9 cellular contexts compared by ENCODE assay signal in genomic region chr2:207219716-207220414, GRCh38. TPM values are rescaled to one million over a fixed set of nuclear protein-coding genes. Genes with fewer than 3 reads are reported as not detected.
DNase-seq lines count a peak whose midpoint lies in the region; ATAC-seq and TF ChIP-seq lines count a peak whose summit lies in the region.
"Had no signal": no experiment of that assay in that cellular context is flagged by ENCODE, and none has a peak within 500 bp of the region (broad histone marks: within the 10 kb centered on the region; RNA-seq: fewer than 3 reads in every experiment).

No MANE protein-coding gene starts in this region.

- H3K36me3 Mint-ChIP-seq in nephron progenitor cell (ENCODE audit: low read depth) (no peaks in the 10 kb centered on the region), Caco-2 (ENCODE audit: insufficient read depth, unreplicated experiment) (no peaks in the 10 kb centered on the region)
- no peaks in the 10 kb centered on the region for H3K36me3 Mint-ChIP-seq in natural killer cell treated with Interleukin-12 subunit alpha and Interleukin-12 subunit beta and Interleukin-15 and Interleukin-18, amount 100 ng/mL, for 72 hours

- intact Hi-C loops in left cardiac atrium (cut with DNase I), result loop anchor here in 1 of 2 donors (10.0 kb wide), 2 partner anchors 255 to 415 kb away; no protein-coding TSS in a partner anchor
- intact Hi-C loops in Caco-2 (cut with micrococcal nuclease; ENCODE audit: unreplicated experiment), result no loop called here

- ATAC-seq in left cardiac atrium (no peak), HG02588 (IDR thresholded peaks at IDR 0.05; ENCODE audit: unreplicated experiment) (no peak)
- no peak for ATAC-seq in natural killer cell treated with Interleukin-12 subunit alpha and Interleukin-12 subunit beta and Interleukin-15 and Interleukin-18, amount 100 ng/mL, for 72 hours

- POLR2A ChIA-PET in Caco-2 (lab: Charles Lee), result no interaction called here

- H3K4me3 ChIP-seq in choroid plexus epithelial cell (ENCODE audit: low read depth, low read length) (no peak overlapping the region), Caco-2 (ENCODE audit: low read depth, low read length) (no peak overlapping the region)

- H3K27me3 Mint-ChIP-seq in nephron progenitor cell (ENCODE audit: low read depth, poor library complexity) (peaks cover under 1% of the 10 kb centered on the region), Caco-2 (ENCODE audit: insufficient read depth, unreplicated experiment) (peaks cover 12% of the 10 kb centered on the region)
- H3K27me3 Mint-ChIP-seq in natural killer cell treated with Interleukin-12 subunit alpha and Interleukin-12 subunit beta and Interleukin-15 and Interleukin-18, amount 100 ng/mL, for 72 hours, result peaks cover 29 to 55% of the 10 kb centered on the region in 2 donors

- no TSS peak for BruUV-seq in Caco-2 (replicated peaks; lab: Mats Ljungman, UMichigan)

- H3K4me3 Mint-ChIP-seq in nephron progenitor cell, result no peak overlapping the region
- no peak overlapping the region for H3K4me3 Mint-ChIP-seq in natural killer cell treated with Interleukin-12 subunit alpha and Interleukin-12 subunit beta and Interleukin-15 and Interleukin-18, amount 100 ng/mL, for 72 hours
- no peak overlapping the region for H3K4me3 Mint-ChIP-seq in Caco-2 (ENCODE audit: unreplicated experiment)

- DNase-seq in Daoy (ENCODE audit: low read depth) (peak; percentile 73), NCI-H524 treated with DMSO at 0.1 percent for 48 hours (lab: John Stamatoyannopoulos, UW) (peak; percentile 2), choroid plexus epithelial cell (ENCODE audit: low read depth) (peak; percentile 78), nephron progenitor cell (no peak), left cardiac atrium (no peak), Caco-2 (no peak)
- DNase-seq in natural killer cell treated with Interleukin-12 subunit alpha and Interleukin-12 subunit beta and Interleukin-15 and Interleukin-18, amount 100 ng/mL, for 72 hours (ENCODE audit: low spot score), result no peak
- DNase-seq: SIG-M5 had no signal

- CTCF ChIA-PET in Caco-2 (lab: Charles Lee), result no interaction called here

- TF ChIP-seq CTCF in choroid plexus epithelial cell (conservative IDR thresholded peaks at IDR 0.05; ENCODE audit: low read depth, low read length) (no peak), nephron progenitor cell (IDR thresholded peaks at IDR 0.05) (no peak), Caco-2 (IDR thresholded peaks at IDR 0.05; ENCODE audit: insufficient read depth in 1 of 2, low read depth in 1 of 2, low read length in 1 of 2, severe bottlenecking in 1 of 2, unreplicated experiment in 1 of 2) (no peak)

- no peaks in the 10 kb centered on the region for H3K36me3 ChIP-seq in Caco-2 (ENCODE audit: control insufficient read depth, insufficient read depth, low read length)

- peaks cover 59% of the 10 kb centered on the region for H3K4me1 Mint-ChIP-seq in nephron progenitor cell
- peaks cover 8 to 16% of the 10 kb centered on the region in 2 donors for H3K4me1 Mint-ChIP-seq in natural killer cell treated with Interleukin-12 subunit alpha and Interleukin-12 subunit beta and Interleukin-15 and Interleukin-18, amount 100 ng/mL, for 72 hours (ENCODE audit: low read depth in 2 of 2)
- no peaks in the 10 kb centered on the region for H3K4me1 Mint-ChIP-seq in Caco-2 (ENCODE audit: low read depth, unreplicated experiment)

- H3K27ac Mint-ChIP-seq in nephron progenitor cell (peak overlapping the region; percentile 23), Caco-2 (ENCODE audit: unreplicated experiment) (no peak overlapping the region)
- H3K27ac Mint-ChIP-seq in natural killer cell treated with Interleukin-12 subunit alpha and Interleukin-12 subunit beta and Interleukin-15 and Interleukin-18, amount 100 ng/mL, for 72 hours, result no peak overlapping the region

- no peaks in the 10 kb centered on the region for H3K27me3 ChIP-seq in Caco-2 (replicated peaks; ENCODE audit: control insufficient read depth, insufficient read depth, low read length)

- H3K9me3 Mint-ChIP-seq in nephron progenitor cell, result no peaks in the 10 kb centered on the region
- H3K9me3 Mint-ChIP-seq in natural killer cell treated with Interleukin-12 subunit alpha and Interleukin-12 subunit beta and Interleukin-15 and Interleukin-18, amount 100 ng/mL, for 72 hours, result no peaks in the 10 kb centered on the region
- no peaks in the 10 kb centered on the region for H3K9me3 Mint-ChIP-seq in Caco-2 (ENCODE audit: unreplicated experiment)

- H3K4me1 ChIP-seq in Caco-2, result no peaks in the 10 kb centered on the region

- H3K9me3 ChIP-seq in Caco-2, result no peaks in the 10 kb centered on the region

RNA-seq across cellular contexts. Expression of gene KLF7, which starts 54.1 kb away (rescaled TPM):
- total RNA-seq in Daoy (2014; rRNA removed; shearing (Covaris generic)), result 10.7 TPM in 2 replicates
- total RNA-seq in left cardiac atrium (10 to 100 TPM; 22.1 to 31.8 TPM), Caco-2 (2022) (0.36 and 1.2 TPM in 2 replicates)
- 10 to 100 TPM; 13.3 to 49.1 TPM for total RNA-seq in natural killer cell treated with Interleukin-12 subunit alpha and Interleukin-12 subunit beta and Interleukin-15 and Interleukin-18, amount 100 ng/mL, for 72 hours

Comparison
In these comparisons a context has a peak if more than half of its experiments do, and no peak if none do; other contexts are left out.
1. DNase-seq: peak in Daoy (single experiment), NCI-H524 treated with DMSO at 0.1 percent for 48 hours (single experiment) and choroid plexus epithelial cell (single experiment); none in nephron progenitor cell (single experiment), left cardiac atrium (single experiment), natural killer cell treated with Interleukin-12 subunit alpha and Interleukin-12 subunit beta and Interleukin-15 and Interleukin-18, amount 100 ng/mL, for 72 hours (single experiment) and Caco-2 (0 of 2).